In genomic region chr20:54065601-54066038, GRCh38 we compare ENCODE assay signal across 1 cellular context.
TF ChIP-seq lines count a peak whose summit lies in the region.

No MANE protein-coding gene starts in this region.

TF ChIP-seq in K562, 482 proteins besides CTCF, POLR2A, EP300 and RAD21 (continued from another document and continues in another):
- no peak for TF ChIP-seq ZBTB40 (IDR thresholded peaks at IDR 0.05)
- TF ChIP-seq ZBTB40 (CRISPR knock-in tag; IDR thresholded peaks at IDR 0.05): no peak
- TF ChIP-seq ZBTB43 (CRISPR knock-in tag; IDR thresholded peaks at IDR 0.05): no peak
- no peak for TF ChIP-seq ZNF165 (CRISPR knock-in tag; IDR thresholded peaks at IDR 0.05; ENCODE audit: borderline replicate concordance)
- TF ChIP-seq TCF3 (CRISPR knock-in tag; IDR thresholded peaks at IDR 0.05): peak; percentile 96
- TF ChIP-seq, protein P1, sequence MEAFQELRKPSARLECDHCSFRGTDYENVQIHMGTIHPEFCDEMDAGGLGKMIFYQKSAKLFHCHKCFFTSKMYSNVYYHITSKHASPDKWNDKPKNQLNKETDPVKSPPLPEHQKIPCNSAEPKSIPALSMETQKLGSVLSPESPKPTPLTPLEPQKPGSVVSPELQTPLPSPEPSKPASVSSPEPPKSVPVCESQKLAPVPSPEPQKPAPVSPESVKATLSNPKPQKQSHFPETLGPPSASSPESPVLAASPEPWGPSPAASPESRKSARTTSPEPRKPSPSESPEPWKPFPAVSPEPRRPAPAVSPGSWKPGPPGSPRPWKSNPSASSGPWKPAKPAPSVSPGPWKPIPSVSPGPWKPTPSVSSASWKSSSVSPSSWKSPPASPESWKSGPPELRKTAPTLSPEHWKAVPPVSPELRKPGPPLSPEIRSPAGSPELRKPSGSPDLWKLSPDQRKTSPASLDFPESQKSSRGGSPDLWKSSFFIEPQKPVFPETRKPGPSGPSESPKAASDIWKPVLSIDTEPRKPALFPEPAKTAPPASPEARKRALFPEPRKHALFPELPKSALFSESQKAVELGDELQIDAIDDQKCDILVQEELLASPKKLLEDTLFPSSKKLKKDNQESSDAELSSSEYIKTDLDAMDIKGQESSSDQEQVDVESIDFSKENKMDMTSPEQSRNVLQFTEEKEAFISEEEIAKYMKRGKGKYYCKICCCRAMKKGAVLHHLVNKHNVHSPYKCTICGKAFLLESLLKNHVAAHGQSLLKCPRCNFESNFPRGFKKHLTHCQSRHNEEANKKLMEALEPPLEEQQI (IDR thresholded peaks at IDR 0.05): peak; percentile 34; the same call in 1 of the 2 replicates
- TF ChIP-seq ZC3H8 (IDR thresholded peaks at IDR 0.05): no peak
- no peak for TF ChIP-seq NR2F6 (CRISPR knock-in tag; IDR thresholded peaks at IDR 0.05)
- TF ChIP-seq SMARCE1 (IDR thresholded peaks at IDR 0.05): peak; percentile 90
- TF ChIP-seq CTBP1 (IDR thresholded peaks at IDR 0.05; ENCODE audit: borderline replicate concordance): peak; percentile 70; the same call in 1 of the 2 replicates
- TF ChIP-seq, protein P2, sequence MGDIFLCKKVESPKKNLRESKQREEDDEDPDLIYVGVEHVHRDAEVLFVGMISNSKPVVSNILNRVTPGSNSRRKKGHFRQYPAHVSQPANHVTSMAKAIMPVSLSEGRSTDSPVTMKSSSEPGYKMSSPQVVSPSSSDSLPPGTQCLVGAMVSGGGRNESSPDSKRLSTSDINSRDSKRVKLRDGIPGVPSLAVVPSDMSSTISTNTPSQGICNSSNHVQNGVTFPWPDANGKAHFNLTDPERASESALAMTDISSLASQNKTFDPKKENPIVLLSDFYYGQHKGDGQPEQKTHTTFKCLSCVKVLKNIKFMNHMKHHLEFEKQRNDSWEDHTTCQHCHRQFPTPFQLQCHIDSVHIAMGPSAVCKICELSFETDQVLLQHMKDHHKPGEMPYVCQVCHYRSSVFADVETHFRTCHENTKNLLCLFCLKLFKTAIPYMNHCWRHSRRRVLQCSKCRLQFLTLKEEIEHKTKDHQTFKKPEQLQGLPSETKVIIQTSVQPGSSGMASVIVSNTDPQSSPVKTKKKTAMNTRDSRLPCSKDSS (IDR thresholded peaks at IDR 0.05; ENCODE audit: low read depth, partially characterized antibody): no peak
- no peak for TF ChIP-seq NR2C2 (CRISPR knock-in tag; IDR thresholded peaks at IDR 0.05)
- TF ChIP-seq NR2C2 (tag; IDR thresholded peaks at IDR 0.05): no peak
- TF ChIP-seq E2F8 (IDR thresholded peaks at IDR 0.05; ENCODE audit: low read depth, partially characterized antibody): no peak
- TF ChIP-seq RHOXF2B (CRISPR knock-in tag; conservative IDR thresholded peaks at IDR 0.05): no peak
- TF ChIP-seq, protein P3, sequence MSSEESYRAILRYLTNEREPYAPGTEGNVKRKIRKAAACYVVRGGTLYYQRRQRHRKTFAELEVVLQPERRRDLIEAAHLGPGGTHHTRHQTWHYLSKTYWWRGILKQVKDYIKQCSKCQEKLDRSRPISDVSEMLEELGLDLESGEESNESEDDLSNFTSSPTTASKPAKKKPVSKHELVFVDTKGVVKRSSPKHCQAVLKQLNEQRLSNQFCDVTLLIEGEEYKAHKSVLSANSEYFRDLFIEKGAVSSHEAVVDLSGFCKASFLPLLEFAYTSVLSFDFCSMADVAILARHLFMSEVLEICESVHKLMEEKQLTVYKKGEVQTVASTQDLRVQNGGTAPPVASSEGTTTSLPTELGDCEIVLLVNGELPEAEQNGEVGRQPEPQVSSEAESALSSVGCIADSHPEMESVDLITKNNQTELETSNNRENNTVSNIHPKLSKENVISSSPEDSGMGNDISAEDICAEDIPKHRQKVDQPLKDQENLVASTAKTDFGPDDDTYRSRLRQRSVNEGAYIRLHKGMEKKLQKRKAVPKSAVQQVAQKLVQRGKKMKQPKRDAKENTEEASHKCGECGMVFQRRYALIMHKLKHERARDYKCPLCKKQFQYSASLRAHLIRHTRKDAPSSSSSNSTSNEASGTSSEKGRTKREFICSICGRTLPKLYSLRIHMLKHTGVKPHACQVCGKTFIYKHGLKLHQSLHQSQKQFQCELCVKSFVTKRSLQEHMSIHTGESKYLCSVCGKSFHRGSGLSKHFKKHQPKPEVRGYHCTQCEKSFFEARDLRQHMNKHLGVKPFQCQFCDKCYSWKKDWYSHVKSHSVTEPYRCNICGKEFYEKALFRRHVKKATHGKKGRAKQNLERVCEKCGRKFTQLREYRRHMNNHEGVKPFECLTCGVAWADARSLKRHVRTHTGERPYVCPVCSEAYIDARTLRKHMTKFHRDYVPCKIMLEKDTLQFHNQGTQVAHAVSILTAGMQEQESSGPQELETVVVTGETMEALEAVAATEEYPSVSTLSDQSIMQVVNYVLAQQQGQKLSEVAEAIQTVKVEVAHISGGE (CRISPR knock-in tag; IDR thresholded peaks at IDR 0.05): peak in 1 of 3 experiments; percentile 86; a peak in 2 of 6 replicates
- TF ChIP-seq PHB (CRISPR knock-in tag; IDR thresholded peaks at IDR 0.05): no peak
- TF ChIP-seq CBX3 (IDR thresholded peaks at IDR 0.05; ENCODE audit: borderline replicate concordance in 1 of 2, low read length in 2 of 2): peak in 1 of 2 experiments; percentile 29; a peak in 1 of 3 replicates
- no peak for TF ChIP-seq TEAD2 (tag; IDR thresholded peaks at IDR 0.05)
- TF ChIP-seq SPI1 (IDR thresholded peaks at IDR 0.05; ENCODE audit: borderline replicate concordance, low read depth, low read length): no peak
- no peak for TF ChIP-seq NR4A1 (CRISPR knock-in tag; IDR thresholded peaks at IDR 0.05)
- TF ChIP-seq NR4A1 (tag; IDR thresholded peaks at IDR 0.05): no peak
- TF ChIP-seq ETV6 (IDR thresholded peaks at IDR 0.05; ENCODE audit: borderline replicate concordance in 1 of 2, low read depth in 2 of 2, low read length in 1 of 2): no peak
- no peak for TF ChIP-seq ETV6 (CRISPR knock-in tag; IDR thresholded peaks at IDR 0.05; ENCODE audit: borderline replicate concordance)
- TF ChIP-seq, protein P4, sequence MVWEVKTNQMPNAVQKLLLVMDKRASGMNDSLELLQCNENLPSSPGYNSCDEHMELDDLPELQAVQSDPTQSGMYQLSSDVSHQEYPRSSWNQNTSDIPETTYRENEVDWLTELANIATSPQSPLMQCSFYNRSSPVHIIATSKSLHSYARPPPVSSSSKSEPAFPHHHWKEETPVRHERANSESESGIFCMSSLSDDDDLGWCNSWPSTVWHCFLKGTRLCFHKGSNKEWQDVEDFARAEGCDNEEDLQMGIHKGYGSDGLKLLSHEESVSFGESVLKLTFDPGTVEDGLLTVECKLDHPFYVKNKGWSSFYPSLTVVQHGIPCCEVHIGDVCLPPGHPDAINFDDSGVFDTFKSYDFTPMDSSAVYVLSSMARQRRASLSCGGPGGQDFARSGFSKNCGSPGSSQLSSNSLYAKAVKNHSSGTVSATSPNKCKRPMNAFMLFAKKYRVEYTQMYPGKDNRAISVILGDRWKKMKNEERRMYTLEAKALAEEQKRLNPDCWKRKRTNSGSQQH (CRISPR knock-in tag; IDR thresholded peaks at IDR 0.05): no peak
- no peak for TF ChIP-seq SREBF1 (IDR thresholded peaks at IDR 0.05; ENCODE audit: borderline replicate concordance, low read depth, low read length)
